In the genomic region with DNA sequence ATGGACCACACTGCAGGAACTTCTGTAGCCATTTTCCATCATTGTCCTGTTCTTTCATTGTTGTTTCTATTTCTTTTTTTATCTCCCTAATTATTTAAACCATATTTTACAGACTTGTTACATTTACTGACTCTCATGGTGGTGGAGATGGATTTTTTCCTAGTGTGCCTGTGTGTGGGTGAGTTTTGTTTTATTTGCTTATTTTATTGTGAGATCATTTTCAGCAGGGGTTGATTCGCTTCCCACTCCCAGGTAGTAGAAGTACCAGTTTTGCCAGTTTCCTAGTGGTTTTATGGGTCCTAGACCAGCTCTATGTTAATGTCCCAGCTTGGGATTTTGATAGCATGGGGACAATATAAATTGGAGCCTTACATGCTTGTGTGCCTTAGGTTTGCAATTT, we compare ENCODE assay signal across 15 cellular contexts.
A peak's percentile ranks its signal among the peaks of the same experiment; 100 is the strongest.
DNase-seq lines count a peak whose midpoint lies in the region; ATAC-seq, FAIRE-seq and TF ChIP-seq lines count a peak whose summit lies in the region.
"Had no signal": no experiment of that assay in that cellular context is flagged by ENCODE, and none has a peak within 500 bp of the region (broad histone marks: within the 10 kb centered on the region; RNA-seq: fewer than 3 reads in every experiment).

No MANE protein-coding gene starts in this region.

- no peaks in the 10 kb centered on the region for H3K9me3 Mint-ChIP-seq in CD8-positive, alpha-beta T cell
- H3K9me3 Mint-ChIP-seq: naive B cell had no signal

- DNase-seq in NCI-H748 treated with DMSO at 0.1 percent for 48 hours (lab: John Stamatoyannopoulos, UW) (peak; percentile 86), epithelial cell of prostate (ENCODE audit: low read depth, low spot score) (no peak), D721Med (ENCODE audit: insufficient read length, low spot score) (no peak)
- DNase-seq in CD8-positive, alpha-beta T cell: no peak
- DNase-seq: activated CD4-positive, alpha-beta memory T cell treated with anti-CD3 and anti-CD28 coated beads, Interleukin-2, amount 10 ng/mL, durations not matched to agents 7 days and 5 days; activated T-cell treated with anti-CD3 and anti-CD28 coated beads, Interleukin-2, amount 50 U/mL, for 48 hours; left cardiac atrium; naive B cell; NCI-H187 treated with DMSO at 0.1 percent for 48 hours; stimulated activated naive B cell treated with anti-CD40 and anti-IgM and Interleukin-4, amounts not matched to agents 10 μg/mL and 1 μg/mL and 100 μg/mL, for 72 hours had no signal

- no peak for TF ChIP-seq CTCF in HEK293 (tag by site-specific recombination; IDR thresholded peaks at IDR 0.05)
- no peak for TF ChIP-seq CTCF in CD8-positive, alpha-beta T cell (IDR thresholded peaks at IDR 0.05)
- no peak for TF ChIP-seq CTCF in D721Med (IDR thresholded peaks at IDR 0.05; ENCODE audit: insufficient read depth, missing control alignments)

- H3K4me2 ChIP-seq in skeletal muscle satellite cell (ENCODE audit: low read length): no peak overlapping the region

- H3K36me3 ChIP-seq in HEK293 (ENCODE audit: control insufficient read depth in 2 of 2, insufficient read depth in 1 of 2, low read length in 2 of 2): no peaks in the 10 kb centered on the region
- H3K36me3 ChIP-seq in skeletal muscle satellite cell (ENCODE audit: insufficient read depth, low read length): no peaks in the 10 kb centered on the region
- no peaks in the 10 kb centered on the region for H3K36me3 ChIP-seq in CD8-positive, alpha-beta T cell (ENCODE audit: insufficient read depth, low read length)
- H3K36me3 ChIP-seq: tibial nerve had no signal

- H3K4me3 ChIP-seq in HEK293 (ENCODE audit: low read depth, low read length) (no peak overlapping the region), skeletal muscle satellite cell (ENCODE audit: low read length) (no peak overlapping the region)
- no peak overlapping the region for H3K4me3 ChIP-seq in CD8-positive, alpha-beta T cell (ENCODE audit: low read depth, low read length)
- H3K4me3 ChIP-seq: tibial nerve had no signal

- POLR2A ChIA-PET in HEK293 (lab: Yijun Ruan, JAX): interaction anchor here (1.2 kb wide), 1 partner anchor 81 kb away, joined by 3 read pairs; no protein-coding TSS in a partner anchor
- POLR2A ChIA-PET in CD8-positive, alpha-beta T cell (lab: Charles Lee): no interaction called here

- CTCF ChIA-PET in HEK293 (lab: Yijun Ruan, JAX): interaction anchor here (0.7 to 1.3 kb wide), 4 partner anchors 54 to 130 kb away, joined by 3 to 4 read pairs (median 4); no protein-coding TSS in a partner anchor
- CTCF ChIA-PET in CD8-positive, alpha-beta T cell (lab: Charles Lee): no interaction called here

- intact Hi-C loops in CD8-positive, alpha-beta T cell (cut with DNase I, micrococcal nuclease): no loop called here

- H3K36me3 Mint-ChIP-seq in CD8-positive, alpha-beta T cell: no peaks in the 10 kb centered on the region
- H3K36me3 Mint-ChIP-seq: activated naive CD8-positive, alpha-beta T cell; naive B cell had no signal

- no peaks in the 10 kb centered on the region for H3K27me3 Mint-ChIP-seq in CD8-positive, alpha-beta T cell (ENCODE audit: low read depth)
- H3K27me3 Mint-ChIP-seq: activated CD4-positive, alpha-beta memory T cell treated with anti-CD3 and anti-CD28 coated beads, Interleukin-2, amount 10 ng/mL, durations not matched to agents 7 days and 5 days; activated naive CD8-positive, alpha-beta T cell; naive B cell; stimulated activated naive B cell treated with anti-CD40 and anti-IgM and Interleukin-4, amounts not matched to agents 10 μg/mL and 1 μg/mL and 100 μg/mL, for 72 hours had no signal

- H3K9me3 ChIP-seq in HEK293 (ENCODE audit: control insufficient read depth, insufficient read depth, low read depth, low read length): no peaks in the 10 kb centered on the region
- no peaks in the 10 kb centered on the region for H3K9me3 ChIP-seq in skeletal muscle satellite cell (replicated peaks; ENCODE audit: low read length)
- no peaks in the 10 kb centered on the region for H3K9me3 ChIP-seq in CD8-positive, alpha-beta T cell (ENCODE audit: low read length)
- H3K9me3 ChIP-seq: tibial nerve had no signal

- H3K27me3 ChIP-seq in skeletal muscle satellite cell (ENCODE audit: control insufficient read depth, insufficient read depth, low read length): no peaks in the 10 kb centered on the region
- H3K27me3 ChIP-seq in CD8-positive, alpha-beta T cell (ENCODE audit: insufficient read depth, low read length): no peaks in the 10 kb centered on the region
- H3K27me3 ChIP-seq: tibial nerve had no signal

- no peaks in the 10 kb centered on the region for H3K4me1 Mint-ChIP-seq in CD8-positive, alpha-beta T cell (ENCODE audit: low read depth)
- H3K4me1 Mint-ChIP-seq: activated CD4-positive, alpha-beta memory T cell treated with anti-CD3 and anti-CD28 coated beads, Interleukin-2, amount 10 ng/mL, durations not matched to agents 7 days and 5 days; naive B cell; stimulated activated naive B cell treated with anti-CD40 and anti-IgM and Interleukin-4, amounts not matched to agents 10 μg/mL and 1 μg/mL and 100 μg/mL, for 72 hours had no signal

- H3K4me3 Mint-ChIP-seq in CD8-positive, alpha-beta T cell: no peak overlapping the region
- H3K4me3 Mint-ChIP-seq: activated CD4-positive, alpha-beta memory T cell treated with anti-CD3 and anti-CD28 coated beads, Interleukin-2, amount 10 ng/mL, durations not matched to agents 7 days and 5 days; activated naive CD8-positive, alpha-beta T cell; naive B cell; stimulated activated naive B cell treated with anti-CD40 and anti-IgM and Interleukin-4, amounts not matched to agents 10 μg/mL and 1 μg/mL and 100 μg/mL, for 72 hours had no signal

- FAIRE-seq in D721Med (lab: Jason Lieb, UNC): no peak

- no peak overlapping the region for H3K27ac Mint-ChIP-seq in CD8-positive, alpha-beta T cell
- H3K27ac Mint-ChIP-seq: activated CD4-positive, alpha-beta memory T cell treated with anti-CD3 and anti-CD28 coated beads, Interleukin-2, amount 10 ng/mL, durations not matched to agents 7 days and 5 days; activated naive CD8-positive, alpha-beta T cell; stimulated activated naive B cell treated with anti-CD40 and anti-IgM and Interleukin-4, amounts not matched to agents 10 μg/mL and 1 μg/mL and 100 μg/mL, for 72 hours had no signal

- peak overlapping the region; percentile 47 for H3K9ac ChIP-seq in skeletal muscle satellite cell (ENCODE audit: low read depth, low read length)

- H3K4me1 ChIP-seq in HEK293 (ENCODE audit: control insufficient read depth, insufficient read depth, low read length) (peaks cover 11% of the 10 kb centered on the region), skeletal muscle satellite cell (ENCODE audit: control insufficient read depth, insufficient read depth, low read length) (peaks cover 51% of the 10 kb centered on the region)
- no peaks in the 10 kb centered on the region for H3K4me1 ChIP-seq in CD8-positive, alpha-beta T cell (ENCODE audit: insufficient read depth, low read length)
- H3K4me1 ChIP-seq: tibial nerve had no signal

- peak overlapping the region; percentile 27; the same call in 1 of the 2 replicates for H3K27ac ChIP-seq in HEK293 (ENCODE audit: extremely low read depth, low read depth, low read length)
- H3K27ac ChIP-seq in epithelial cell of prostate: peak overlapping the region; percentile 90
- H3K27ac ChIP-seq in CD8-positive, alpha-beta T cell (ENCODE audit: low read depth, low read length): no peak overlapping the region

- ATAC-seq in CD8-positive, alpha-beta T cell: no peak
- no peak for ATAC-seq in GM21515 (IDR thresholded peaks at IDR 0.05; ENCODE audit: unreplicated experiment)
- ATAC-seq: stimulated activated naive B cell treated with anti-CD40 and anti-IgM and Interleukin-4, amounts not matched to agents 10 μg/mL and 1 μg/mL and 100 μg/mL, for 72 hours had no signal

TF ChIP-seq in HEK293, 187 proteins besides CTCF, POLR2A, EP300 and RAD21 (continues in another document):
- TF ChIP-seq EGR2 (tag by site-specific recombination; IDR thresholded peaks at IDR 0.05; ENCODE audit: low read depth) (peak; percentile 76), ZNF335 (tag by site-specific recombination; conservative IDR thresholded peaks at IDR 0.05) (peak; percentile 42; the same call in 1 of the 2 replicates), KLF8 (tag by site-specific recombination; IDR thresholded peaks at IDR 0.05) (0 out of 2 replicates have a peak, but pooled peaks have one; percentile 7), MYNN (tag by site-specific recombination; IDR thresholded peaks at IDR 0.05; ENCODE audit: borderline replicate concordance) (no peak), ZBTB21 (tag by site-specific recombination; IDR thresholded peaks at IDR 0.05) (0 out of 2 replicates have a peak, but pooled peaks have one; percentile 1), ZFHX2 (tag by site-specific recombination; conservative IDR thresholded peaks at IDR 0.05) (peak; percentile 94), FEZF1 (tag by site-specific recombination; IDR thresholded peaks at IDR 0.05) (peak; percentile 48), ZNF423 (tag by site-specific recombination; IDR thresholded peaks at IDR 0.05) (peak; percentile 50; the same call in 1 of the 2 replicates)
- TF ChIP-seq, protein P1, sequence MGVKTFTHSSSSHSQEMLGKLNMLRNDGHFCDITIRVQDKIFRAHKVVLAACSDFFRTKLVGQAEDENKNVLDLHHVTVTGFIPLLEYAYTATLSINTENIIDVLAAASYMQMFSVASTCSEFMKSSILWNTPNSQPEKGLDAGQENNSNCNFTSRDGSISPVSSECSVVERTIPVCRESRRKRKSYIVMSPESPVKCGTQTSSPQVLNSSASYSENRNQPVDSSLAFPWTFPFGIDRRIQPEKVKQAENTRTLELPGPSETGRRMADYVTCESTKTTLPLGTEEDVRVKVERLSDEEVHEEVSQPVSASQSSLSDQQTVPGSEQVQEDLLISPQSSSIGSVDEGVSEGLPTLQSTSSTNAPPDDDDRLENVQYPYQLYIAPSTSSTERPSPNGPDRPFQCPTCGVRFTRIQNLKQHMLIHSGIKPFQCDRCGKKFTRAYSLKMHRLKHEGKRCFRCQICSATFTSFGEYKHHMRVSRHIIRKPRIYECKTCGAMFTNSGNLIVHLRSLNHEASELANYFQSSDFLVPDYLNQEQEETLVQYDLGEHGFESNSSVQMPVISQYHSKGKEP (tag by site-specific recombination; IDR thresholded peaks at IDR 0.05): no peak
- TF ChIP-seq, protein P2, sequence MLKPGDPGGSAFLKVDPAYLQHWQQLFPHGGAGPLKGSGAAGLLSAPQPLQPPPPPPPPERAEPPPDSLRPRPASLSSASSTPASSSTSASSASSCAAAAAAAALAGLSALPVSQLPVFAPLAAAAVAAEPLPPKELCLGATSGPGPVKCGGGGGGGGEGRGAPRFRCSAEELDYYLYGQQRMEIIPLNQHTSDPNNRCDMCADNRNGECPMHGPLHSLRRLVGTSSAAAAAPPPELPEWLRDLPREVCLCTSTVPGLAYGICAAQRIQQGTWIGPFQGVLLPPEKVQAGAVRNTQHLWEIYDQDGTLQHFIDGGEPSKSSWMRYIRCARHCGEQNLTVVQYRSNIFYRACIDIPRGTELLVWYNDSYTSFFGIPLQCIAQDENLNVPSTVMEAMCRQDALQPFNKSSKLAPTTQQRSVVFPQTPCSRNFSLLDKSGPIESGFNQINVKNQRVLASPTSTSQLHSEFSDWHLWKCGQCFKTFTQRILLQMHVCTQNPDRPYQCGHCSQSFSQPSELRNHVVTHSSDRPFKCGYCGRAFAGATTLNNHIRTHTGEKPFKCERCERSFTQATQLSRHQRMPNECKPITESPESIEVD (tag by site-specific recombination; IDR thresholded peaks at IDR 0.05): peak; percentile 86
